14 cellular contexts compared by ENCODE assay signal in genomic region chr4:158540125-158540907, GRCh38. TPM values are rescaled to one million over a fixed set of nuclear protein-coding genes. Genes with fewer than 3 reads are reported as not detected.
"Had no signal": no experiment of that assay in that cellular context is flagged by ENCODE, and none has a peak within 500 bp of the region (broad histone marks: within the 10 kb centered on the region; RNA-seq: fewer than 3 reads in every experiment).

No MANE protein-coding gene starts in this region.

- H3K27me3 ChIP-seq: gastroesophageal sphincter, ovary, stomach, uterus had no signal

- ATAC-seq: activated CD8-positive, alpha-beta memory T cell treated with anti-CD3 and anti-CD28 coated beads, Interleukin-2, amount 10 ng/mL, durations not matched to agents 7 days and 5 days; activated T-cell treated with anti-CD3 and anti-CD28 coated beads, Interleukin-2, amount 50 U/mL, for 4 hours; gastroesophageal sphincter had no signal

- DNase-seq: activated CD4-positive, alpha-beta T cell treated with anti-CD3 and anti-CD28 coated beads, Interleukin-2, amount 50 U/mL, for 48 hours; activated CD4-positive, CD25-positive, alpha-beta regulatory T cell treated with anti-CD3 and anti-CD28 coated beads, Interleukin-2, amount 50 U/mL, for 72 hours; activated CD8-positive, alpha-beta memory T cell treated with anti-CD3 and anti-CD28 coated beads, Interleukin-2, amount 10 ng/mL, durations not matched to agents 7 days and 5 days; activated gamma-delta T cell; activated T-cell treated with anti-CD3 and anti-CD28 coated beads, Interleukin-2, amount 50 U/mL, for 4 hours; kidney; ovary; stimulated activated CD4-positive, alpha-beta T cell treated with anti-CD3 and anti-CD28 coated beads, Interleukin-4, amount 100 ng/mL, for 4 hours; stomach; T-helper 2 cell; uterus had no signal

- H3K4me1 ChIP-seq: gastroesophageal sphincter, stomach, uterus had no signal

- H3K27ac ChIP-seq: gastroesophageal sphincter, ovary, stomach, thoracic aorta, uterus had no signal

RNA-seq across cellular contexts. Expression of gene RXFP1, which starts 18.6 kb away (rescaled TPM):
- total RNA-seq: activated CD8-positive, alpha-beta memory T cell treated with anti-CD3 and anti-CD28 coated beads, Interleukin-2, amount 10 ng/mL, durations not matched to agents 7 days and 5 days; gastroesophageal sphincter; neural crest cell had no signal
